Comparison of ENCODE assay signal across 8 cellular contexts in the genomic region with DNA sequence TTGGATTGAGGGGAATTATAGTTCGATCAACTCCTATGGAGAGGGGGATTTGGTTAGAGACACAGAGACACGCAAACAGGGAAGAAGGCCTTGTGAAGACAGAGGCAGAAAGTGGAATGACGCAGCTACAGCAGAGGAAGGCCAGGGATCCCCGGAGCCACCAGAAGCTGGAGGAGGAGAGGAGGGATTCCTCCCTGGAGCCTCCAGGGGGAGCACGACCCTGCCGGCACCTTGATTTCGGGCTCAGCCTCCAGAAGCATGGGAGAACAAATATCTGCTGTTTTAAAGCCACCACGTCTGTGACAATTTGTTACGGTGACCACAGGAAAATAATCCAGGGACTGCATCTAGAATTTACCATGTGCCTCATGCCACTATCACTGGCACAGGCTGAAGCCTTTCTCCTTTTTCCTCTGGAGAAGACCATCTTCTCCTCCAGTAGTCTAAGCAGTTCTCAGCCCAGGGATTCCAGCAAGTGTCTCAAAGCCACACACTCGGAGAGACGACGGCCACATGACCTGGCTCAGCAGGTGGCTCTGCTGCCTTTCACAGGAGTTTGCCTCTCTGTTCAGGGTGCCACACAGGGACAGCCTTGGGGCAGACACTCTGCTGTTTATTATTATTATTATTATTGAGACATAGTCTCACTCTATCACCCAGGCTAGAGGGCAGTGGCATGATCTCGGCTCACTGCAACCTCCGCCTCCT. TPM values are rescaled to one million over a fixed set of nuclear protein-coding genes. Genes with fewer than 3 reads are reported as not detected.
DNase-seq lines count a peak whose midpoint lies in the region; ATAC-seq and TF ChIP-seq lines count a peak whose summit lies in the region.

No MANE protein-coding gene starts in this region.

- H3K27ac ChIP-seq in upper lobe of left lung = no peak overlapping the region

- no peak for TF ChIP-seq POLR2A in upper lobe of left lung (IDR thresholded peaks at IDR 0.05)

- ATAC-seq in upper lobe of left lung (ENCODE audit: low FRiP score in 2 of 2) = peak in 1 of 2 donors; percentile 74
- no peak for ATAC-seq in GM18870 (IDR thresholded peaks at IDR 0.05; ENCODE audit: unreplicated experiment)
- ATAC-seq in GM21723 (IDR thresholded peaks at IDR 0.05; ENCODE audit: unreplicated experiment) = no peak

- H3K4me1 ChIP-seq in upper lobe of left lung = peaks cover 0 to 8% (median 2%) of the 10 kb centered on the region in 4 donors

- TF ChIP-seq CTCF in upper lobe of left lung (IDR thresholded peaks at IDR 0.05) = peak; percentile 28 to 66 (median 52)

- no peak overlapping the region for H3K4me3 ChIP-seq in upper lobe of left lung

- H3K27me3 ChIP-seq in upper lobe of left lung = no peaks in the 10 kb centered on the region

- no peaks in the 10 kb centered on the region for H3K9me3 ChIP-seq in upper lobe of left lung

- no peaks in the 10 kb centered on the region for H3K36me3 ChIP-seq in upper lobe of left lung

- WGBS in upper lobe of left lung, 2 donors = 28 to 30% methylated on average over 14 of the region's 14 CpGs

- TF ChIP-seq EP300 in upper lobe of left lung (IDR thresholded peaks at IDR 0.05) = no peak

- DNase-seq in DMS53 (lab: John Stamatoyannopoulos, UW) = peak; percentile 66
- peak; percentile 45 for DNase-seq in HK-2 (ENCODE audit: unreplicated experiment)
- DNase-seq in SW480 (ENCODE audit: low spot score) = peak; percentile 56
- DNase-seq in effector CD4-positive, alpha-beta T cell = peak; percentile 8
- DNase-seq in lung microvascular endothelial cell (ENCODE audit: low read depth in 2 of 2) = peak; percentile 53 to 56
- DNase-seq in upper lobe of left lung = peak in 1 of 2 donors; percentile 32

RNA-seq across cellular contexts. Expression of gene CCNE1, which starts 39.9 kb away (rescaled TPM):
- 2.6 TPM in 2 replicates for total RNA-seq in lung microvascular endothelial cell
- 1 to 10 TPM in 2 of 6 donors, under 1 TPM in 3, not detected in 1; 0.46 to 1.5 (median 0.91) TPM for total RNA-seq in upper lobe of left lung

RNA-seq across cellular contexts. Expression of gene C19orf12, which starts 56.8 kb away (rescaled TPM):
- total RNA-seq in lung microvascular endothelial cell = 11.1 and 18.8 TPM in 2 replicates
- total RNA-seq in upper lobe of left lung = 10 to 100 TPM; 11.4 to 30.4 (median 21.4) TPM
